Comparison of ENCODE assay signal across 8 cellular contexts in the genomic region with DNA sequence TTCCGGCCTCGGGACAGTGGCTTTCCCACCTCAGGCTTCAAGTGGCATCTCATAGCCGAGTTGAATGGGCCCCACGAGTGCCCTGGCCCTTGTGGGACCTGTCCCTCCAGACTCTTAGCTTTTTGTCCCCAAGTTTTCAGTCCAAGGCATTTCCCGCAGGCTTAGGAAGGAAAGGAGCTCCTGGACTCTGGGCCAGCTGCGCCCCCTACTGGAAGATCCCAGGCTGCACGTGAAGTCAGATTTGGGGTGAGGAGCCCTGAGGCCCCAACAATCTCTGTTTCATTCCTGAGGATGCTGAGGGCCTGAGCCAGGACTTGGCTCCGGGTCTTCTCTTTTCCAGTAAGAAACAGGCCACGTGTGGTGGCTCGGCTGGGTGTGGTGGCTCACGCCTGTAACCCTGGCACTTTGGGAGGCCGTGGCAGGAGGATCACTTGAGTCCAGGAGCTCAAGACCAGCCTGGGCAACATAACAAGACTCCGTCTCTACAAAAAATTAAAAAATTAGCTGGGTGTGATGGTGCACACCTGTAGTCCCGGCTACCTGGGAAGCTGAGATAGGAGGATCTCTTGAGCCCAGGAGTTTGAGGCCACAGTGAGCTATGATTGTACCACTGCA.
DNase-seq lines count a peak whose midpoint lies in the region; ATAC-seq, FAIRE-seq and TF ChIP-seq lines count a peak whose summit lies in the region.

No MANE protein-coding gene starts in this region.

- H3K27ac Mint-ChIP-seq in activated T-cell treated with anti-CD3 and anti-CD28 coated beads, Interleukin-2, amount 50 U/mL, for 24 hours = no peak overlapping the region

- no peaks in the 10 kb centered on the region for H3K36me3 ChIP-seq in ovary

- no peak for TF ChIP-seq EP300 in ovary (IDR thresholded peaks at IDR 0.05)

- H3K4me1 Mint-ChIP-seq in activated T-cell treated with anti-CD3 and anti-CD28 coated beads, Interleukin-2, amount 50 U/mL, for 24 hours (ENCODE audit: low read depth) = no peaks in the 10 kb centered on the region

- peaks cover 2% of the 10 kb centered on the region for H3K4me1 ChIP-seq in ovary (ENCODE audit: insufficient read depth)

- intact Hi-C loops in ovary (cut with DNase I) = loop anchor here (1.0 to 10.0 kb wide), 7 partner anchors 100 to 192 kb away; no protein-coding TSS in a partner anchor

- H3K27me3 Mint-ChIP-seq in activated T-cell treated with anti-CD3 and anti-CD28 coated beads, Interleukin-2, amount 50 U/mL, for 24 hours = peaks cover 7% of the 10 kb centered on the region

- no peak overlapping the region for H3K27ac ChIP-seq in ovary

- no peak for ATAC-seq in HG02840 (IDR thresholded peaks at IDR 0.05; ENCODE audit: low FRiP score, unreplicated experiment)

- H3K36me3 Mint-ChIP-seq in activated T-cell treated with anti-CD3 and anti-CD28 coated beads, Interleukin-2, amount 50 U/mL, for 24 hours (ENCODE audit: low read depth) = no peaks in the 10 kb centered on the region

- WGBS in ovary, 3 donors = 63 to 68% (median 66%) methylated on average over 14 of the region's 14 CpGs

- no peak overlapping the region for H3K4me3 ChIP-seq in ovary

- peak; percentile 79 to 84 (median 80) for TF ChIP-seq CTCF in ovary (IDR thresholded peaks at IDR 0.05)

- TF ChIP-seq POLR2A in GM12891 (IDR thresholded peaks at IDR 0.05; ENCODE audit: low read depth, low read length) (no peak), ovary (IDR thresholded peaks at IDR 0.05) (no peak)

- H3K27me3 ChIP-seq in ovary = no peaks in the 10 kb centered on the region

- FAIRE-seq in GM12891 (lab: Jason Lieb, UNC) = peak; percentile 5

- no peaks in the 10 kb centered on the region for H3K9me3 ChIP-seq in ovary

- DNase-seq in AML-193 (lab: John Stamatoyannopoulos, UW) (peak; percentile 41 to 48), GM12891 (ENCODE audit: insufficient read length, low spot score) (peak; percentile 63), NCI-H460 (ENCODE audit: extremely low read depth, low read depth) (peak; percentile 59), germinal center (ENCODE audit: low spot score) (peak; percentile 41), ovary (peak; percentile 65 to 84 (median 79)), NCI-H524 treated with DMSO at 0.1 percent for 48 hours (lab: John Stamatoyannopoulos, UW) (no peak)
- DNase-seq in activated T-cell treated with anti-CD3 and anti-CD28 coated beads, Interleukin-2, amount 50 U/mL, for 24 hours = peak; percentile 53

- no peak overlapping the region for H3K4me3 Mint-ChIP-seq in activated T-cell treated with anti-CD3 and anti-CD28 coated beads, Interleukin-2, amount 50 U/mL, for 24 hours

- no peaks in the 10 kb centered on the region for H3K9me3 Mint-ChIP-seq in activated T-cell treated with anti-CD3 and anti-CD28 coated beads, Interleukin-2, amount 50 U/mL, for 24 hours

TF ChIP-seq in GM12891, 5 proteins besides CTCF, POLR2A, EP300 and RAD21:
- no peak for TF ChIP-seq PAX5 (IDR thresholded peaks at IDR 0.05; ENCODE audit: insufficient read depth, low read length, severe bottlenecking)
- no peak for TF ChIP-seq POLR2AphosphoS5 (IDR thresholded peaks at IDR 0.05; ENCODE audit: low read depth, low read length)
- no peak for TF ChIP-seq TAF1 (IDR thresholded peaks at IDR 0.05; ENCODE audit: low read depth, low read length)
- no peak for TF ChIP-seq POU2F2 (IDR thresholded peaks at IDR 0.05; ENCODE audit: low read depth, low read length)
- no peak for TF ChIP-seq SPI1 (IDR thresholded peaks at IDR 0.05; ENCODE audit: low read depth, low read length)
